ENCODE assay signal across 8 cellular contexts in the genomic region with DNA sequence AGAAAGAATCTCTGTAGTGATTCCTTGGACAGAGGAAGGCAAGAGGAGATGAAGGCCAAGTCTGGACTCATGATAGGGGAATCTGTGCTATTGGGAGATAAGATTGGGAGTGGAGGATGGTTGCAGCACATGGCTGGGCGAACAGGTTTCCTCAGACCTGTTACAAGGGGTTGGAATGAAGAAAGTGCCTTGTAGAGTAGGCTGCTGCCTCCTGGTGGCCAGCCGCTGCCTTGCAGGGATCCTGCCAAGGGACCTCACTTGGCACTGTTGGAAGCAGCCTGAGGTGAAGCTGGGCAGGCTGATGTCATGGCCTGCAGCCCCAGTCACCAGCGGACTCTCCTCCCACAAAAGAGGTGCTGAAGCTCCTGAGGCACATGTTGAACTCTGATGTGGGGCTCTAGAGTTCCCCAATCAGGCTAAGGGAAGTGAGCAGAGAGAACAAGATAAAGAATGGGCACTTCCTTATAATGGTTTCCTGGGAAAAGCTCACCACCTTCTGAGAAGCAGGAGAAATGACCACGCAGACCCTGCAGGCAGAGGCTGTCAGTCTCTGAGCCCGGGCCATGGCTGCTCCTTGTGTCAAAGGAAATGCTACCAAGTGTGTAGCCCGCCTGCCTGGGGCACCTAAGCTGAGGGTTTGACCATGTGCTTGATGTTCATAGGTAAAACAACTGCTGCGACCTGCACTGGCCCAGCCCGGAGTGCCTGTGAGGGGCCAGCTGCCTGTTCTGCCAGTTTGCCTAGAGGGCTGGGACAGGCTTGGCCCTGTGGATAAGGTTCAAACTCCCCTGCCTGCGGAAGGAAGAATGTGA. TPM values are rescaled to one million over a fixed set of nuclear protein-coding genes. Genes with fewer than 3 reads are reported as not detected.
DNase-seq lines count a peak whose midpoint lies in the region; ATAC-seq and TF ChIP-seq lines count a peak whose summit lies in the region.

No MANE protein-coding gene starts in this region.

- H3K4me1 Mint-ChIP-seq in activated naive CD4-positive, alpha-beta T cell treated with anti-CD3 and anti-CD28 coated beads for 36 hours (ENCODE audit: low read depth): peaks cover 48% of the 10 kb centered on the region

- POLR2A ChIA-PET in SK-N-SH (lab: Yijun Ruan, JAX): interaction anchor here (0.7 to 3.1 kb wide), 3 partner anchors 130 to 279 kb away, joined by 3 to 29 read pairs (median 4); a partner anchor contains a TSS

- H3K27ac ChIP-seq in SK-N-SH (ENCODE audit: low read depth in 2 of 2, low read length in 1 of 2) (peak overlapping the region in 1 of 2 experiments; percentile 47; a peak in 2 of 4 replicates), osteoblast (ENCODE audit: low read depth, low read length) (no peak overlapping the region), thyroid gland (no peak overlapping the region)

- peak; percentile 83 for TF ChIP-seq RAD21 in SK-N-SH (IDR thresholded peaks at IDR 0.05; ENCODE audit: low read length)

- H3K27me3 Mint-ChIP-seq in activated naive CD4-positive, alpha-beta T cell treated with anti-CD3 and anti-CD28 coated beads for 36 hours (ENCODE audit: low read depth): no peaks in the 10 kb centered on the region

- no peaks in the 10 kb centered on the region for H3F3A ChIP-seq in Loucy (ENCODE audit: low read depth)
- H3F3A ChIP-seq in SK-N-SH (replicated peaks; ENCODE audit: insufficient read depth): peaks cover 13% of the 10 kb centered on the region

- WGBS in SK-N-SH (ENCODE audit: low lambda C conversion rate): 34% methylated on average over 5 of the region's 9 CpGs
- WGBS in thyroid gland, 2 donors: 52 to 57% methylated on average over 9 of the region's 9 CpGs

- H3K4me3 ChIP-seq in Loucy (ENCODE audit: low read length, poor library complexity, severe bottlenecking) (no peak overlapping the region), SK-N-SH (ENCODE audit: low read depth in 2 of 2, low read length in 1 of 2) (no peak overlapping the region; a peak in 1 of 4 replicates), osteoblast (ENCODE audit: insufficient read depth, low read length) (no peak overlapping the region), thyroid gland (replicated peaks in 1 of 3) (no peak overlapping the region)

- peak; percentile 51 for DNase-seq in GM04504 (ENCODE audit: low read depth)
- DNase-seq in SK-N-SH: peak; percentile 81
- DNase-seq in activated naive CD4-positive, alpha-beta T cell treated with anti-CD3 and anti-CD28 coated beads for 36 hours: peak; percentile 92
- peak; percentile 60 for DNase-seq in glomerular endothelial cell (ENCODE audit: extremely low read depth, low read depth, low spot score)
- peak; percentile 97 for DNase-seq in osteoblast (ENCODE audit: insufficient read length, low spot score, missing footprints)
- peak; percentile 91 to 93 for DNase-seq in thyroid gland

- no peak for TF ChIP-seq POLR2A in thyroid gland (IDR thresholded peaks at IDR 0.05)

- ATAC-seq in GM21529 (IDR thresholded peaks at IDR 0.05; ENCODE audit: unreplicated experiment): no peak

- intact Hi-C loops in activated naive CD4-positive, alpha-beta T cell treated with anti-CD3 and anti-CD28 coated beads for 36 hours (cut with micrococcal nuclease): loop anchor here (1.0 to 5.0 kb wide), 4 partner anchors 167 to 1053 kb away; a partner anchor contains a TSS
- intact Hi-C loops in thyroid gland (cut with DNase I): loop anchor here (2.0 to 5.0 kb wide), 2 partner anchors 167 to 277 kb away; a partner anchor contains a TSS

- H3K79me2 ChIP-seq in Loucy (ENCODE audit: insufficient read depth, low read length) (peaks cover 28% of the 10 kb centered on the region), SK-N-SH (ENCODE audit: insufficient read depth) (peaks cover 23% of the 10 kb centered on the region), osteoblast (ENCODE audit: insufficient read depth, low read length) (peaks cover 10% of the 10 kb centered on the region)

- H4K20me1 ChIP-seq in Loucy (ENCODE audit: insufficient read depth, low read length, poor library complexity, severe bottlenecking) (peaks cover 15% of the 10 kb centered on the region), SK-N-SH (ENCODE audit: insufficient read depth) (peaks cover 8% of the 10 kb centered on the region; the same call in 1 of the 2 replicates), osteoblast (ENCODE audit: insufficient read depth, low read length) (peaks cover 14% of the 10 kb centered on the region)

- H3K9me2 ChIP-seq in Loucy (replicated peaks; ENCODE audit: low read depth, low read length) (no peaks in the 10 kb centered on the region), SK-N-SH (no peaks in the 10 kb centered on the region)

- no peaks in the 10 kb centered on the region for H3K36me3 Mint-ChIP-seq in activated naive CD4-positive, alpha-beta T cell treated with anti-CD3 and anti-CD28 coated beads for 36 hours (ENCODE audit: low read depth)

- peak overlapping the region; percentile 33 for H3K4me2 ChIP-seq in Loucy (ENCODE audit: low read depth, low read length, poor library complexity, severe bottlenecking)
- H3K4me2 ChIP-seq in SK-N-SH: no peak overlapping the region
- H3K4me2 ChIP-seq in osteoblast (ENCODE audit: insufficient read depth, low read length): no peak overlapping the region

- CTCF ChIA-PET in SK-N-SH (lab: Yijun Ruan, JAX): interaction anchor here (0.6 to 10.3 kb wide), 54 partner anchors 8 to 1059 kb away, joined by 3 to 209 read pairs (median 4); a partner anchor contains a TSS
- CTCF ChIA-PET in activated naive CD4-positive, alpha-beta T cell treated with anti-CD3 and anti-CD28 coated beads for 36 hours (lab: Charles Lee): interaction anchor here (0.5 to 8.6 kb wide), 27 partner anchors 9 to 941 kb away, joined by 3 to 146 read pairs (median 4); a partner anchor contains a TSS

- TF ChIP-seq CTCF in Loucy (conservative IDR thresholded peaks at IDR 0.05; ENCODE audit: low read length): peak; percentile 97
- TF ChIP-seq CTCF in SK-N-SH (IDR thresholded peaks at IDR 0.05): peak; percentile 95
- peak; percentile 99 for TF ChIP-seq CTCF in osteoblast (IDR thresholded peaks at IDR 0.05; ENCODE audit: extremely low read depth, low read depth, low read length)
- TF ChIP-seq CTCF in thyroid gland (IDR thresholded peaks at IDR 0.05): peak; percentile 80 to 98 (median 92)

- no peaks in the 10 kb centered on the region for H3K36me3 ChIP-seq in Loucy (ENCODE audit: insufficient read depth, low read length)
- peaks cover 0 to 12% of the 10 kb centered on the region in 2 experiments for H3K36me3 ChIP-seq in SK-N-SH (replicated peaks in 1 of 2; ENCODE audit: control insufficient read depth in 1 of 2, insufficient read depth in 2 of 2, low read length in 1 of 2)
- no peaks in the 10 kb centered on the region for H3K36me3 ChIP-seq in osteoblast (ENCODE audit: insufficient read depth, low read length)
- H3K36me3 ChIP-seq in thyroid gland: no peaks in the 10 kb centered on the region

- H3K27ac Mint-ChIP-seq in activated naive CD4-positive, alpha-beta T cell treated with anti-CD3 and anti-CD28 coated beads for 36 hours: no peak overlapping the region

- peak overlapping the region; percentile 85 for H3K4me3 Mint-ChIP-seq in activated naive CD4-positive, alpha-beta T cell treated with anti-CD3 and anti-CD28 coated beads for 36 hours

- H3K4me1 ChIP-seq in Loucy (ENCODE audit: insufficient read depth, low read length, poor library complexity, severe bottlenecking) (peaks cover 44% of the 10 kb centered on the region), SK-N-SH (ENCODE audit: control insufficient read depth in 1 of 2, insufficient read depth in 2 of 2, low read depth in 1 of 2, low read length in 1 of 2) (peaks cover 10 to 22% of the 10 kb centered on the region in 2 experiments; a peak in 3 of 4 replicates), osteoblast (ENCODE audit: insufficient read depth, low read length) (peaks cover 19% of the 10 kb centered on the region), thyroid gland (peaks cover 14 to 40% of the 10 kb centered on the region in 2 donors)

- H3K9ac ChIP-seq in Loucy (ENCODE audit: low read depth, low read length, poor library complexity, severe bottlenecking) (peak overlapping the region; percentile 58), SK-N-SH (no peak overlapping the region)

- H3K9me3 ChIP-seq in Loucy (ENCODE audit: insufficient read depth, low read depth, low read length) (no peaks in the 10 kb centered on the region), SK-N-SH (no peaks in the 10 kb centered on the region), osteoblast (ENCODE audit: low read depth, low read length) (no peaks in the 10 kb centered on the region), thyroid gland (no peaks in the 10 kb centered on the region)

- no peaks in the 10 kb centered on the region for H3K9me3 Mint-ChIP-seq in activated naive CD4-positive, alpha-beta T cell treated with anti-CD3 and anti-CD28 coated beads for 36 hours

- no peak for TF ChIP-seq EP300 in SK-N-SH (IDR thresholded peaks at IDR 0.05; ENCODE audit: borderline replicate concordance in 1 of 2, low read depth in 1 of 2, low read length in 1 of 2)

- H2AFZ ChIP-seq in Loucy (ENCODE audit: low read length): peak overlapping the region; percentile 28; the same call in 1 of the 2 replicates
- no peak overlapping the region for H2AFZ ChIP-seq in SK-N-SH (ENCODE audit: low read depth)
- H2AFZ ChIP-seq in osteoblast (ENCODE audit: low read length): no peak overlapping the region

- H3K27me3 ChIP-seq in Loucy (ENCODE audit: insufficient read depth, low read length, poor library complexity, severe bottlenecking) (no peaks in the 10 kb centered on the region), SK-N-SH (ENCODE audit: insufficient read depth) (no peaks in the 10 kb centered on the region), osteoblast (ENCODE audit: insufficient read depth, low read length) (no peaks in the 10 kb centered on the region), thyroid gland (no peaks in the 10 kb centered on the region)

TF ChIP-seq in SK-N-SH, 30 proteins besides CTCF, POLR2A, EP300 and RAD21 (continues in another document):
- TF ChIP-seq FOXM1 (IDR thresholded peaks at IDR 0.05; ENCODE audit: low read depth) (no peak), ELF1 (IDR thresholded peaks at IDR 0.05) (no peak), GABPA (IDR thresholded peaks at IDR 0.05; ENCODE audit: low read depth) (no peak)

RNA-seq across cellular contexts. Expression of a gene that starts 1.6 kb away (rescaled TPM):
- 82.1 and 86.0 TPM in 2 replicates for polyA plus RNA-seq in SK-N-SH (2012; rRNA removed)
- polyA plus RNA-seq in SK-N-SH (2012; cell fraction: cytosol; rRNA removed): 39.3 and 60.0 TPM in 2 replicates
- polyA plus RNA-seq in SK-N-SH (2012; cell fraction: nucleus; rRNA removed): 71.2 and 84.0 TPM in 2 replicates
- total RNA-seq in activated naive CD4-positive, alpha-beta T cell treated with anti-CD3 and anti-CD28 coated beads for 36 hours: 10 to 100 TPM; 23.7 to 26.6 TPM
- 58.8 and 76.4 TPM in 2 replicates for total RNA-seq in glomerular endothelial cell
- total RNA-seq in osteoblast: 55.4 and 56.1 TPM in 2 replicates
- 100 to 1,000 TPM in 3 of 4 donors, 10 to 100 TPM in 1; 74.3 to 135 (median 122) TPM for total RNA-seq in thyroid gland

RNA-seq across cellular contexts. Expression of a gene that starts 37.4 kb away (rescaled TPM):
- 0.15 and 0.24 TPM in 2 replicates for polyA plus RNA-seq in SK-N-SH (2012; rRNA removed)
- 0.01 and 0.16 TPM in 2 replicates for polyA plus RNA-seq in SK-N-SH (2012; cell fraction: cytosol; rRNA removed)
- 0.55 and 0.82 TPM in 2 replicates for polyA plus RNA-seq in SK-N-SH (2012; cell fraction: nucleus; rRNA removed)
- total RNA-seq in activated naive CD4-positive, alpha-beta T cell treated with anti-CD3 and anti-CD28 coated beads for 36 hours: under 1 TPM in 1 of 2 experiments, not detected in 1; 0.07 TPM
- total RNA-seq in glomerular endothelial cell: under 0.01 and 0.12 TPM in 2 replicates
- under 0.01 TPM in 1 of 2 replicates, not detected in the other for total RNA-seq in osteoblast
- under 1 TPM in 3 of 4 donors, not detected in 1; 0.20 to 0.81 (median 0.45) TPM for total RNA-seq in thyroid gland
